In the genomic region with DNA sequence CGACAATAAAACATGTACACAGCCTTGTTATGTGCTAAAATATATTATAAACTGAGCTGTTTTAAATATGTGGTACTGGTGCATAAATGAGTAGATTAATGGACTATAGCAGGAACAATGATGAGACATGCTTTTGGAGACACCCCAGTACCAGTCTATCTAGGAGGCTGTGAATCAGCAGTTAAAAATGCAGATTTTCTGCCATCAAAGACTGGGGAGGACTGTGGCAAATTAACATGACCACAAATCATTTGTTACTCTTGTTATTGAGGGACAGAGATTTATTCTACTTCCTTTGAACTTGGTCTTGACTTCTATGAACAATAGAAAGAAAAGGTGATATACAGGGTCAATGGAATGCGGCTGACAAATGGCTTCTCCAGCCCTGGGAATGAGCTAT, we compare ENCODE assay signal across 17 cellular contexts.
DNase-seq lines count a peak whose midpoint lies in the region; ATAC-seq, FAIRE-seq and TF ChIP-seq lines count a peak whose summit lies in the region.
"Had no signal": no experiment of that assay in that cellular context is flagged by ENCODE, and none has a peak within 500 bp of the region (broad histone marks: within the 10 kb centered on the region; RNA-seq: fewer than 3 reads in every experiment).

No MANE protein-coding gene starts in this region.

- no TSS peak for BruUV-seq in HepG2 (replicated peaks; lab: Mats Ljungman, UMichigan)

- intact Hi-C loops in HepG2 (cut with micrococcal nuclease; ENCODE audit: unreplicated experiment) = no loop called here

- CTCF ChIA-PET in HepG2 (lab: Yijun Ruan, JAX; ENCODE audit: low intra/inter-chr PET ratio, low total read pairs) = no interaction called here

- no peak for TF ChIP-seq EP300 in HepG2 (IDR thresholded peaks at IDR 0.05; ENCODE audit: low read depth in 2 of 2, low read length in 2 of 2)
- TF ChIP-seq EP300 in HepG2 (CRISPR knock-in tag; IDR thresholded peaks at IDR 0.05; ENCODE audit: borderline replicate concordance) = no peak

- H3K79me2 ChIP-seq in HepG2 (ENCODE audit: insufficient read depth, low read length) = no peaks in the 10 kb centered on the region
- H3K79me2 ChIP-seq: parathyroid adenoma had no signal

- H4K20me1 ChIP-seq in HepG2 (ENCODE audit: insufficient read depth, low read length) = no peaks in the 10 kb centered on the region

- no peak overlapping the region for H3K9ac ChIP-seq in adipocyte (ENCODE audit: low read length)
- H3K9ac ChIP-seq in HepG2 (ENCODE audit: insufficient read depth, low read depth, low read length) = no peak overlapping the region
- H3K9ac ChIP-seq: KMS-11, parathyroid adenoma had no signal

- H2AFZ ChIP-seq in HepG2 (ENCODE audit: low read length) = no peak overlapping the region
- H2AFZ ChIP-seq: parathyroid adenoma had no signal

- H3K27me3 ChIP-seq in adipocyte (replicated peaks; ENCODE audit: control insufficient read depth, insufficient read depth, low read length) (no peaks in the 10 kb centered on the region), HepG2 (ENCODE audit: control insufficient read depth in 1 of 2, insufficient read depth in 2 of 2, low read length in 2 of 2) (no peaks in the 10 kb centered on the region)
- H3K27me3 ChIP-seq: heart right ventricle, transverse colon had no signal

- no peak for TF ChIP-seq POLR2A in HepG2 (IDR thresholded peaks at IDR 0.05; ENCODE audit: insufficient read depth in 1 of 2, low read depth in 2 of 2, low read length in 2 of 2)

- no peaks in the 10 kb centered on the region for H3K36me3 ChIP-seq in adipocyte (ENCODE audit: control insufficient read depth, insufficient read depth, low read length, severe bottlenecking)
- H3K36me3 ChIP-seq in HepG2 (replicated peaks in 1 of 2; ENCODE audit: control insufficient read depth in 1 of 2, insufficient read depth in 2 of 2, low read length in 2 of 2) = no peaks in the 10 kb centered on the region
- H3K36me3 ChIP-seq: heart right ventricle, transverse colon had no signal

- no peak overlapping the region for H3K4me2 ChIP-seq in HepG2 (ENCODE audit: low read depth, low read length)
- H3K4me2 ChIP-seq: KMS-11, smooth muscle cell had no signal

- in situ Hi-C loops in HepG2 (cut with HindIII; ENCODE audit: extremely low pct_ligation_motif_present, low pct_unique_long_range_greater_than_20kb) = no loop called here

- POLR2A ChIA-PET in HepG2 (lab: Yijun Ruan, JAX) = no interaction called here

- TF ChIP-seq RAD21 in HepG2 (CRISPR knock-in tag; IDR thresholded peaks at IDR 0.05) = no peak

- WGBS in HepG2 (ENCODE audit: low lambda C conversion rate) = 5% methylated on average over 2 of the region's 2 CpGs

- no peak for TF ChIP-seq CTCF in HepG2 (CRISPR knock-in tag; IDR thresholded peaks at IDR 0.05)

- FAIRE-seq in HepG2 (lab: Jason Lieb, UNC) = no peak

- no peak overlapping the region for H3K27ac ChIP-seq in HepG2 (ENCODE audit: extremely low read length, insufficient read depth, low read length)
- H3K27ac ChIP-seq: heart right ventricle, KMS-11, parathyroid adenoma, transverse colon had no signal

- H3K4me1 ChIP-seq in adipocyte (ENCODE audit: control insufficient read depth, insufficient read depth, low read length) = peaks cover 13% of the 10 kb centered on the region
- H3K4me1 ChIP-seq in HepG2 (ENCODE audit: insufficient read depth, low read length) = no peaks in the 10 kb centered on the region
- H3K4me1 ChIP-seq: heart right ventricle, parathyroid adenoma, transverse colon had no signal

- ATAC-seq in GM18511 (IDR thresholded peaks at IDR 0.05; ENCODE audit: unreplicated experiment) (no peak), HepG2 (no peak)
- ATAC-seq: heart right ventricle had no signal

- DNase-seq in AG08395 (ENCODE audit: low spot score) (peak; percentile 71), HS-5 (ENCODE audit: low read depth) (peak; percentile 61), adipocyte (ENCODE audit: low read depth) (peak; percentile 15), glomerular visceral epithelial cell (ENCODE audit: extremely low spot score) (peak; percentile 19), HepG2 (ENCODE audit: low spot score) (no peak), HPDE6-E6E7 (ENCODE audit: extremely low spot score) (no peak)
- DNase-seq in activated CD4-positive, CD25-positive, alpha-beta regulatory T cell treated with anti-CD3 and anti-CD28 coated beads, Interleukin-2, amount 50 U/mL, for 72 hours = no peak
- DNase-seq: activated CD4-positive, alpha-beta memory T cell treated with anti-CD3 and anti-CD28 coated beads, Interleukin-2, amount 10 ng/mL, durations not matched to agents 7 days and 5 days; activated naive CD8-positive, alpha-beta T cell treated with anti-CD3 and anti-CD28 coated beads, Interleukin-2, amount 10 ng/mL, durations not matched to agents 7 days and 5 days; H9; heart right ventricle; NCI-H1417 treated with DMSO at 0.1 percent for 48 hours; transverse colon had no signal

- H3K9me3 ChIP-seq in adipocyte (ENCODE audit: control insufficient read depth, low read length) (no peaks in the 10 kb centered on the region), HepG2 (ENCODE audit: low read length) (no peaks in the 10 kb centered on the region)
- H3K9me3 ChIP-seq: heart right ventricle, transverse colon had no signal

- H3K4me3 ChIP-seq in adipocyte (ENCODE audit: low read length) (no peak overlapping the region), HepG2 (replicated peaks in 1 of 3; ENCODE audit: insufficient read depth in 1 of 3, low read depth in 2 of 3, low read length in 3 of 3) (no peak overlapping the region)
- H3K4me3 ChIP-seq: heart right ventricle, smooth muscle cell, transverse colon had no signal

TF ChIP-seq in HepG2, 621 proteins besides CTCF, POLR2A, EP300 and RAD21:
- TF ChIP-seq, protein P1, sequence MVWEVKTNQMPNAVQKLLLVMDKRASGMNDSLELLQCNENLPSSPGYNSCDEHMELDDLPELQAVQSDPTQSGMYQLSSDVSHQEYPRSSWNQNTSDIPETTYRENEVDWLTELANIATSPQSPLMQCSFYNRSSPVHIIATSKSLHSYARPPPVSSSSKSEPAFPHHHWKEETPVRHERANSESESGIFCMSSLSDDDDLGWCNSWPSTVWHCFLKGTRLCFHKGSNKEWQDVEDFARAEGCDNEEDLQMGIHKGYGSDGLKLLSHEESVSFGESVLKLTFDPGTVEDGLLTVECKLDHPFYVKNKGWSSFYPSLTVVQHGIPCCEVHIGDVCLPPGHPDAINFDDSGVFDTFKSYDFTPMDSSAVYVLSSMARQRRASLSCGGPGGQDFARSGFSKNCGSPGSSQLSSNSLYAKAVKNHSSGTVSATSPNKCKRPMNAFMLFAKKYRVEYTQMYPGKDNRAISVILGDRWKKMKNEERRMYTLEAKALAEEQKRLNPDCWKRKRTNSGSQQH (CRISPR knock-in tag; IDR thresholded peaks at IDR 0.05; ENCODE audit: low read depth) = no peak
- TF ChIP-seq ELF4 (CRISPR knock-in tag; IDR thresholded peaks at IDR 0.05; ENCODE audit: borderline replicate concordance) (no peak), ZMYM3 (CRISPR knock-in tag; IDR thresholded peaks at IDR 0.05) (no peak), NPAS2 (CRISPR knock-in tag; IDR thresholded peaks at IDR 0.05; ENCODE audit: borderline replicate concordance) (no peak), ZBTB4 (CRISPR knock-in tag; IDR thresholded peaks at IDR 0.05; ENCODE audit: borderline replicate concordance) (no peak)

Comparison
In these comparisons a context has a peak if more than half of its experiments do, and no peak if none do; other contexts are left out.
1. DNase-seq: peak in AG08395 (single experiment), HS-5 (single experiment), adipocyte (single experiment) and glomerular visceral epithelial cell (single experiment); none in HepG2 (single experiment), activated CD4-positive, CD25-positive, alpha-beta regulatory T cell treated with anti-CD3 and anti-CD28 coated beads, Interleukin-2, amount 50 U/mL, for 72 hours (single experiment) and HPDE6-E6E7 (single experiment).